ENCODE assay signal across 11 cellular contexts in the genomic region with DNA sequence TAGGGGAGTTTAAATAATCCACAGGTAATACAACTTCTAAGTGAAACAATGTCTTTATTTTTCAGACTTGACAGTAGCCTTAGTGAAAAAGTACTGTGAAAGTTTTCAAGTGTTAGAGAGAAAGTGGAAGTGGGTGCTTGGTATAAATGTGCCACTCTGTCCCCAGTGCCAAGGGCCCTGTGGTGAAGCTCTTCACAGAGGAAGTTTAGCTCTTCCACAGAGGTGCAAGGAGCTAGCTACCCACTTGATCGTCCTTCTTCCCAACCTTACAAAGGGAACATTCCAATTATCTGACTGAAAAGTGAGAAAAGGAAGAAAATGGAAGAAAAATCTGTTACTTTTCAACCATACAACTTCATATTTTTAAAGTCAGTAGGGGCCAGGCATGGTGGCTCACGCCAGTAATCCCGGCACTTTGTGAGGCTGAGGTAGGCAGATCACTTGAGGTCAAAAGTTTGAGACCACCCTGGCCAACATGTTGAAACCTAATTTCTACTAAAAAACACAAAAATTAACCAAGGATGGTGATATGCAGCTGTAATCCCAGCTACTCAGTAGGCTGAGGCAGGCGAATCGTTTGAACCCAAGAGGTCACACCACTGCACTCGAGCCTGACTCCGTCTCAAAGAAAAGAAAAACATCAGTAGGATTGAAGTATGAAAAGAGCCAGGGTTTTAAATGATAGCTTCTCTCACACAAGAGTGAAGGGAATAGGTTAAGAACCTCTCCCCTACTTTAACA. TPM values are rescaled to one million over a fixed set of nuclear protein-coding genes. Genes with fewer than 3 reads are reported as not detected.
A peak's percentile ranks its signal among the peaks of the same experiment; 100 is the strongest.
DNase-seq lines count a peak whose midpoint lies in the region; ATAC-seq, FAIRE-seq and TF ChIP-seq lines count a peak whose summit lies in the region.
"Had no signal": no experiment of that assay in that cellular context is flagged by ENCODE, and none has a peak within 500 bp of the region (broad histone marks: within the 10 kb centered on the region; RNA-seq: fewer than 3 reads in every experiment).

No MANE protein-coding gene starts in this region.

- H3K4me3 Mint-ChIP-seq in central memory CD8-positive, alpha-beta T cell: peak overlapping the region; percentile 54

- 81 to 89% methylated on average over 7 of the region's 7 CpGs for WGBS in pancreas, 2 donors

- TF ChIP-seq CTCF in GM06990 (IDR thresholded peaks at IDR 0.05; ENCODE audit: insufficient read depth, low read length, poor library complexity, severe bottlenecking) (no peak), pancreas (IDR thresholded peaks at IDR 0.05) (no peak)

- H3K4me1 ChIP-seq in pancreas: no peaks in the 10 kb centered on the region

- H3K27ac Mint-ChIP-seq in central memory CD8-positive, alpha-beta T cell (ENCODE audit: low read depth): peak overlapping the region; percentile 58

- H3K36me3 Mint-ChIP-seq in central memory CD8-positive, alpha-beta T cell (ENCODE audit: insufficient read depth): peaks cover 1% of the 10 kb centered on the region

- peak; percentile 58 for ATAC-seq in GM19324 (IDR thresholded peaks at IDR 0.05; ENCODE audit: low FRiP score, unreplicated experiment)
- ATAC-seq in HG03432 (IDR thresholded peaks at IDR 0.05; ENCODE audit: unreplicated experiment): peak; percentile 29
- peak; percentile 75 for ATAC-seq in central memory CD8-positive, alpha-beta T cell (replicated peaks; ENCODE audit: extremely low read depth, poor library complexity, severe bottlenecking)
- ATAC-seq in left cardiac atrium: no peak
- ATAC-seq in pancreas: no peak
- ATAC-seq: HCT116, Right ventricle myocardium inferior had no signal

- FAIRE-seq in pancreas (lab: Jason Lieb, UNC): no peak

- peaks cover 7% of the 10 kb centered on the region for H3K9me3 Mint-ChIP-seq in central memory CD8-positive, alpha-beta T cell

- DNase-seq in GM06990 (ENCODE audit: extremely low read depth, insufficient read length): no peak
- no peak for DNase-seq in central memory CD8-positive, alpha-beta T cell (ENCODE audit: low spot score in 2 of 2)
- DNase-seq in left cardiac atrium: no peak
- DNase-seq in amniotic stem cell (lab: John Stamatoyannopoulos, UW): no peak
- DNase-seq in pancreas: no peak
- no peak for DNase-seq in central memory CD4-positive, alpha-beta T cell
- DNase-seq: NCI-H1417 had no signal

- H3K36me3 ChIP-seq in GM06990 (ENCODE audit: control insufficient read depth, insufficient read depth, low read length) (no peaks in the 10 kb centered on the region), pancreas (no peaks in the 10 kb centered on the region)

- no peaks in the 10 kb centered on the region for H3K27me3 Mint-ChIP-seq in central memory CD8-positive, alpha-beta T cell

- no peak overlapping the region for H3K27ac ChIP-seq in pancreas

- H3K4me1 Mint-ChIP-seq in central memory CD8-positive, alpha-beta T cell: peaks cover 70% of the 10 kb centered on the region

- H3K27me3 ChIP-seq in GM06990 (replicated peaks; ENCODE audit: control insufficient read depth, insufficient read depth, low read length): no peaks in the 10 kb centered on the region
- no peaks in the 10 kb centered on the region for H3K27me3 ChIP-seq in pancreas

- intact Hi-C loops in left cardiac atrium (cut with DNase I) (no loop called here), pancreas (cut with DNase I) (no loop called here)

- H3K9me3 ChIP-seq in pancreas: no peaks in the 10 kb centered on the region

- H3K4me3 ChIP-seq in GM06990 (replicated peaks; ENCODE audit: low read depth, low read length): peak overlapping the region; percentile 53
- H3K4me3 ChIP-seq in pancreas: no peak overlapping the region

RNA-seq across cellular contexts. Expression of a gene that starts 41.0 kb away (rescaled TPM):
- 10 to 100 TPM; 11.0 to 24.2 TPM for total RNA-seq in left cardiac atrium
- 10 to 100 TPM in 2 of 6 donors, 1 to 10 TPM in 4; 1.6 to 20.5 (median 5.4) TPM for total RNA-seq in pancreas
- polyA plus RNA-seq in pancreas: under 1 TPM; 0.59 to 0.76 TPM

RNA-seq across cellular contexts. Expression of a gene that starts 57.4 kb away (rescaled TPM):
- total RNA-seq in left cardiac atrium (not detected), pancreas (not detected)
- not detected for polyA plus RNA-seq in pancreas
- total RNA-seq: Right ventricle myocardium inferior had no signal

Comparison
In these comparisons a context has a peak if more than half of its experiments do, and no peak if none do; other contexts are left out.
1. ATAC-seq: peak in GM19324 (single experiment), HG03432 (single experiment) and central memory CD8-positive, alpha-beta T cell (single experiment); none in left cardiac atrium (0 of 2) and pancreas (0 of 4).